Comparison of ENCODE assay signal across 8 cellular contexts in genomic region chr5:160508780-160509361, GRCh38.
DNase-seq lines count a peak whose midpoint lies in the region; ATAC-seq, FAIRE-seq and TF ChIP-seq lines count a peak whose summit lies in the region.

No MANE protein-coding gene starts in this region.

- no peak for TF ChIP-seq POLR2A in Peyer's patch (IDR thresholded peaks at IDR 0.05)

- FAIRE-seq in G401.6 (lab: Jason Lieb, UNC): peak; percentile 59

- H3K27ac ChIP-seq in Peyer's patch (no peak overlapping the region), neutrophil (no peak overlapping the region)

- DNase-seq in Jurkat, Clone E6-1 (ENCODE audit: low read depth, low spot score): peak; percentile 86
- DNase-seq in Peyer's patch: peak in 2 of 3 donors; percentile 47 to 82
- peak; percentile 28 for DNase-seq in activated T-helper 1 cell treated with Interleukin-2 at 50 U/mL for 16 hours (ENCODE audit: low read depth)
- peak; percentile 89 for DNase-seq in fibroblast of peridontal ligament (ENCODE audit: extremely low read depth)
- peak; percentile 73 for DNase-seq in ureter (ENCODE audit: low spot score)

- H3K36me3 ChIP-seq in Peyer's patch: no peaks in the 10 kb centered on the region
- H3K36me3 ChIP-seq in neutrophil: no peaks in the 10 kb centered on the region

- ATAC-seq in GM21737 (IDR thresholded peaks at IDR 0.05; ENCODE audit: unreplicated experiment): peak; percentile 80

- H3K4me3 ChIP-seq in Jurkat, Clone E6-1 (ENCODE audit: low read length): no peak overlapping the region
- H3K4me3 ChIP-seq in Peyer's patch (no peak overlapping the region), neutrophil (ENCODE audit: low read depth in 1 of 2, low read length in 1 of 2) (no peak overlapping the region)

- H3K27me3 ChIP-seq in Peyer's patch (no peaks in the 10 kb centered on the region), neutrophil (peaks cover 40% of the 10 kb centered on the region)

- no peaks in the 10 kb centered on the region for H3K9me3 ChIP-seq in Peyer's patch
- no peaks in the 10 kb centered on the region for H3K9me3 ChIP-seq in neutrophil

- no peaks in the 10 kb centered on the region for H3K4me1 ChIP-seq in Peyer's patch
- no peaks in the 10 kb centered on the region for H3K4me1 ChIP-seq in neutrophil (ENCODE audit: control insufficient read depth in 1 of 2, insufficient read depth in 1 of 2, low read depth in 1 of 2, low read length in 1 of 2)

- peak; percentile 77 to 96 (median 90) for TF ChIP-seq CTCF in Peyer's patch (IDR thresholded peaks at IDR 0.05)
- TF ChIP-seq CTCF in neutrophil (IDR thresholded peaks at IDR 0.05): peak; percentile 61

Comparison
In these comparisons a context has a peak if more than half of its experiments do, and no peak if none do; other contexts are left out.
1. DNase-seq: peak in every context shown above with its lines; median percentile 89 in fibroblast of peridontal ligament; 86 in Jurkat, Clone E6-1; 73 in ureter; 64 in Peyer's patch; 28 in activated T-helper 1 cell treated with Interleukin-2 at 50 U/mL for 16 hours.